In genomic region chr20:35942243-35942642, GRCh38 we compare ENCODE assay signal across 25 cellular contexts. TPM values are rescaled to one million over a fixed set of nuclear protein-coding genes. Genes with fewer than 3 reads are reported as not detected.
DNase-seq lines count a peak whose midpoint lies in the region; ATAC-seq and TF ChIP-seq lines count a peak whose summit lies in the region.
"Had no signal": no experiment of that assay in that cellular context is flagged by ENCODE, and none has a peak within 500 bp of the region (broad histone marks: within the 10 kb centered on the region; RNA-seq: fewer than 3 reads in every experiment).

No MANE protein-coding gene starts in this region.

- H3K9me3 Mint-ChIP-seq in activated naive CD4-positive, alpha-beta T cell treated with anti-CD3 and anti-CD28 coated beads, Interleukin-2, amount 50 U/mL, for 72 hours: no peaks in the 10 kb centered on the region
- H3K9me3 Mint-ChIP-seq in activated naive CD4-positive, alpha-beta T cell treated with anti-CD3 and anti-CD28 coated beads for 36 hours: no peaks in the 10 kb centered on the region
- H3K9me3 Mint-ChIP-seq: memory B cell, nephron progenitor cell had no signal

- H3K4me3 Mint-ChIP-seq in activated naive CD4-positive, alpha-beta T cell treated with anti-CD3 and anti-CD28 coated beads for 36 hours: no peak overlapping the region
- H3K4me3 Mint-ChIP-seq: activated CD8-positive, alpha-beta memory T cell treated with anti-CD3 and anti-CD28 coated beads, Interleukin-2, amount 10 ng/mL, durations not matched to agents 7 days and 5 days; memory B cell; nephron progenitor cell had no signal

- no peaks in the 10 kb centered on the region for H3K4me1 Mint-ChIP-seq in activated naive CD4-positive, alpha-beta T cell treated with anti-CD3 and anti-CD28 coated beads for 36 hours (ENCODE audit: low read depth)
- H3K4me1 Mint-ChIP-seq: activated CD8-positive, alpha-beta memory T cell treated with anti-CD3 and anti-CD28 coated beads, Interleukin-2, amount 10 ng/mL, durations not matched to agents 7 days and 5 days; memory B cell; nephron progenitor cell had no signal

- peak overlapping the region; percentile 61 for H3K27ac ChIP-seq in ectodermal cell (ENCODE audit: insufficient read depth, low read depth, low read length, poor library complexity, severe bottlenecking)
- H3K27ac ChIP-seq in upper lobe of right lung: no peak overlapping the region
- H3K27ac ChIP-seq: C4-2B, HL-60, thyroid gland had no signal

- no peaks in the 10 kb centered on the region for H3K36me3 Mint-ChIP-seq in activated naive CD4-positive, alpha-beta T cell treated with anti-CD3 and anti-CD28 coated beads, Interleukin-2, amount 50 U/mL, for 72 hours
- peaks cover 9% of the 10 kb centered on the region for H3K36me3 Mint-ChIP-seq in activated naive CD4-positive, alpha-beta T cell treated with anti-CD3 and anti-CD28 coated beads for 36 hours (ENCODE audit: low read depth)

- H3K27me3 ChIP-seq in ectodermal cell (ENCODE audit: control insufficient read depth, insufficient read depth, low read length, poor library complexity, severe bottlenecking) (no peaks in the 10 kb centered on the region), upper lobe of right lung (no peaks in the 10 kb centered on the region)
- H3K27me3 ChIP-seq: thyroid gland had no signal

- H3K36me3 ChIP-seq in ectodermal cell (ENCODE audit: control insufficient read depth, insufficient read depth, low read length): peaks cover 11% of the 10 kb centered on the region
- H3K36me3 ChIP-seq in upper lobe of right lung: peaks cover 61% of the 10 kb centered on the region

- H3K4me1 ChIP-seq in ectodermal cell (ENCODE audit: control insufficient read depth, insufficient read depth, low read length) (no peaks in the 10 kb centered on the region), upper lobe of right lung (no peaks in the 10 kb centered on the region)
- H3K4me1 ChIP-seq: thyroid gland had no signal

- ATAC-seq in activated naive CD4-positive, alpha-beta T cell treated with anti-CD3 and anti-CD28 coated beads, Interleukin-2, amount 50 U/mL, for 72 hours: no peak
- peak; percentile 59 for ATAC-seq in upper lobe of right lung
- no peak for ATAC-seq in GM21723 (IDR thresholded peaks at IDR 0.05; ENCODE audit: unreplicated experiment)
- ATAC-seq in HG02642 (IDR thresholded peaks at IDR 0.05; ENCODE audit: poor library complexity, unreplicated experiment): no peak
- ATAC-seq: activated CD8-positive, alpha-beta memory T cell treated with anti-CD3 and anti-CD28 coated beads, Interleukin-2, amount 10 ng/mL, durations not matched to agents 7 days and 5 days had no signal

- WGBS in ectodermal cell, 2 experiments: 52 to 54% methylated on average over 2 of the region's 2 CpGs

- H3K27me3 Mint-ChIP-seq in activated naive CD4-positive, alpha-beta T cell treated with anti-CD3 and anti-CD28 coated beads for 36 hours (ENCODE audit: low read depth): no peaks in the 10 kb centered on the region
- H3K27me3 Mint-ChIP-seq: activated CD8-positive, alpha-beta memory T cell treated with anti-CD3 and anti-CD28 coated beads, Interleukin-2, amount 10 ng/mL, durations not matched to agents 7 days and 5 days; memory B cell had no signal

- H3K4me3 ChIP-seq in ectodermal cell (ENCODE audit: insufficient read depth, low read depth, low read length) (no peak overlapping the region), upper lobe of right lung (no peak overlapping the region)
- H3K4me3 ChIP-seq: thyroid gland had no signal

- peak in 1 of 2 donors; percentile 3 for DNase-seq in activated naive CD4-positive, alpha-beta T cell treated with anti-CD3 and anti-CD28 coated beads, Interleukin-2, amount 50 U/mL, for 72 hours (ENCODE audit: low spot score in 2 of 2)
- DNase-seq in activated naive CD4-positive, alpha-beta T cell treated with anti-CD3 and anti-CD28 coated beads for 36 hours: no peak
- DNase-seq in NCI-H82 treated with DMSO at 0.1 percent for 48 hours (lab: John Stamatoyannopoulos, UW; ENCODE audit: unreplicated experiment) (peak; percentile 39), upper lobe of right lung (no peak), HuH-7 (ENCODE audit: low spot score) (no peak)
- DNase-seq: activated CD4-positive, alpha-beta T cell treated with anti-CD3 and anti-CD28 coated beads for 1 hour; activated CD8-positive, alpha-beta memory T cell treated with anti-CD3 and anti-CD28 coated beads, Interleukin-2, amount 10 ng/mL, durations not matched to agents 7 days and 5 days; activated gamma-delta T cell; anterior cingulate cortex; H7; kidney; NCI-H1048; NCI-H2029 treated with DMSO at 0.1 percent for 48 hours; NCI-H69; nephron progenitor cell; OCI-M1; SHP77 treated with DMSO at 0.1 percent for 48 hours; T-helper 9 cell; thyroid gland had no signal

- intact Hi-C loops in activated naive CD4-positive, alpha-beta T cell treated with anti-CD3 and anti-CD28 coated beads for 36 hours (cut with micrococcal nuclease): no loop called here
- intact Hi-C loops in upper lobe of right lung (cut with DNase I): no loop called here

- H3K9me3 ChIP-seq in ectodermal cell (ENCODE audit: control insufficient read depth, low read length): no peaks in the 10 kb centered on the region
- no peaks in the 10 kb centered on the region for H3K9me3 ChIP-seq in upper lobe of right lung
- H3K9me3 ChIP-seq: thyroid gland had no signal

- TF ChIP-seq CTCF in upper lobe of right lung (IDR thresholded peaks at IDR 0.05): no peak

- CTCF ChIA-PET in activated naive CD4-positive, alpha-beta T cell treated with anti-CD3 and anti-CD28 coated beads for 36 hours (lab: Charles Lee): interaction anchor here (0.6 to 5.5 kb wide), 2 partner anchors 12 to 251 kb away, joined by 3 to 28 read pairs; partner anchors contain the start of gene SCAND1

- H3K27ac Mint-ChIP-seq in activated naive CD4-positive, alpha-beta T cell treated with anti-CD3 and anti-CD28 coated beads, Interleukin-2, amount 50 U/mL, for 72 hours: peak overlapping the region; percentile 51 to 86
- H3K27ac Mint-ChIP-seq in activated naive CD4-positive, alpha-beta T cell treated with anti-CD3 and anti-CD28 coated beads for 36 hours: no peak overlapping the region
- H3K27ac Mint-ChIP-seq: activated CD8-positive, alpha-beta memory T cell treated with anti-CD3 and anti-CD28 coated beads, Interleukin-2, amount 10 ng/mL, durations not matched to agents 7 days and 5 days; memory B cell; nephron progenitor cell had no signal

RNA-seq across cellular contexts. Expression of gene SCAND1, which starts 12.1 kb away (rescaled TPM):
- total RNA-seq in activated naive CD4-positive, alpha-beta T cell treated with anti-CD3 and anti-CD28 coated beads, Interleukin-2, amount 50 U/mL, for 72 hours: 10 to 100 TPM; 25.8 to 37.1 TPM
- total RNA-seq in activated naive CD4-positive, alpha-beta T cell treated with anti-CD3 and anti-CD28 coated beads for 36 hours: 10 to 100 TPM; 41.9 to 43.1 TPM
- polyA plus RNA-seq in ectodermal cell (2013, experiment 1 of 4): 56.1 TPM
- 57.8 TPM for polyA plus RNA-seq in ectodermal cell (2013, experiment 2 of 4)
- 58.9 TPM for polyA plus RNA-seq in ectodermal cell (2013, experiment 3 of 4)
- polyA plus RNA-seq in ectodermal cell (2013, experiment 4 of 4): 59.5 TPM
- total RNA-seq in upper lobe of right lung: 56.2 TPM

RNA-seq across cellular contexts. Expression of gene CNBD2, which starts 26.1 kb away (rescaled TPM):
- 1 to 10 TPM; 5.0 to 8.6 TPM for total RNA-seq in activated naive CD4-positive, alpha-beta T cell treated with anti-CD3 and anti-CD28 coated beads, Interleukin-2, amount 50 U/mL, for 72 hours
- 1 to 10 TPM; 4.8 to 5.3 TPM for total RNA-seq in activated naive CD4-positive, alpha-beta T cell treated with anti-CD3 and anti-CD28 coated beads for 36 hours
- 6.4 TPM for polyA plus RNA-seq in ectodermal cell (2013, experiment 1 of 4)
- 5.6 TPM for polyA plus RNA-seq in ectodermal cell (2013, experiment 2 of 4)
- polyA plus RNA-seq in ectodermal cell (2013, experiment 3 of 4): 6.5 TPM
- polyA plus RNA-seq in ectodermal cell (2013, experiment 4 of 4): 6.4 TPM
- 3.4 TPM for total RNA-seq in upper lobe of right lung
